9 cellular contexts compared by ENCODE assay signal in the genomic region with DNA sequence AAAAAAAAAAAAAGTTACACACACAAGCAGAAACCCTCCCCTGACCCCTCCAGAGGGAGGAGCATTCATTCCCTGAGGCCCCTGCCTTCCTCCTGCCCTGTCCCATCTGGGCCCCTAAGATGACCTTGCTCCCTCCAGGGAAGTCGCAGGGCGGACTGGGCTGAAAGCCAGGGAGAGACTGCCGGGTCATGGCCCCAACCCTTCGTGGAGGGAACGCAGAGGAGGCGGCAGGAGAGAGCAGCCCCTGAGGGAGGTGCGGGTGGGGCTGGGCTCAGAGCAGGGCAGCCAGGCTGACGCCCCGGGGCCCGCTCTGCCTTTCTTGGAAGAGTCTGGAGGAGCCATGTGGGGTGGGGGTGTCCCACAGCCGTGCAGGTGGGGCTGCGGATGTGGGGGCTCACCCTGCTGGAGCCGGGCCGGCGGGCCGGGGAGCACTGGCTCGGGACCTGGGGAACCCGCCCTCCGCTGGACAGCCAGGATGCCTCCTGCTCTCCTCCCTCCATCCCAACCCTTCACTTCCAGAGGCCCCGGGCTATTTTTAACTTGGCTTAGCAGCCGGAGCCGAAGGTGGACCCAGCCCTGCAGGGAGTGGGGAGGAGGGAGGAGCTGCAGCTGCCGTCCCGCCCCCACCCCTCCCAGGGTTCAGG. TPM values are rescaled to one million over a fixed set of nuclear protein-coding genes. Genes with fewer than 3 reads are reported as not detected.
DNase-seq lines count a peak whose midpoint lies in the region; TF ChIP-seq lines count a peak whose summit lies in the region.
"Had no signal": no experiment of that assay in that cellular context is flagged by ENCODE, and none has a peak within 500 bp of the region (broad histone marks: within the 10 kb centered on the region; RNA-seq: fewer than 3 reads in every experiment).

No MANE protein-coding gene starts in this region.

- peaks cover 6% of the 10 kb centered on the region for H3K36me3 Mint-ChIP-seq in Caco-2 (ENCODE audit: insufficient read depth, unreplicated experiment)
- H3K36me3 Mint-ChIP-seq in activated CD4-positive, alpha-beta memory T cell treated with anti-CD3 and anti-CD28 coated beads, Interleukin-2, amount 10 ng/mL, durations not matched to agents 7 days and 5 days (ENCODE audit: low read depth), result no peaks in the 10 kb centered on the region

- BruUV-seq in Caco-2 (replicated peaks; lab: Mats Ljungman, UMichigan), result no TSS peak

- H2AFZ ChIP-seq in neuron (ENCODE audit: low read depth, low read length), result no peak overlapping the region

- TF ChIP-seq CTCF in Caco-2 (IDR thresholded peaks at IDR 0.05; ENCODE audit: insufficient read depth in 1 of 2, low read depth in 1 of 2, low read length in 1 of 2, severe bottlenecking in 1 of 2, unreplicated experiment in 1 of 2) (no peak), esophagus muscularis mucosa (IDR thresholded peaks at IDR 0.05) (no peak), GM13976 (IDR thresholded peaks at IDR 0.05; ENCODE audit: borderline replicate concordance, control extremely low read depth, extremely low read depth, insufficient read depth, missing control alignments) (no peak)

- H3K9me3 Mint-ChIP-seq in Caco-2 (ENCODE audit: unreplicated experiment), result no peaks in the 10 kb centered on the region
- H3K9me3 Mint-ChIP-seq in activated CD4-positive, alpha-beta memory T cell treated with anti-CD3 and anti-CD28 coated beads, Interleukin-2, amount 10 ng/mL, durations not matched to agents 7 days and 5 days, result no peaks in the 10 kb centered on the region

- 3% methylated on average over 18 of the region's 24 CpGs for WGBS in esophagus muscularis mucosa

- no peaks in the 10 kb centered on the region for H3K4me1 Mint-ChIP-seq in Caco-2 (ENCODE audit: low read depth, unreplicated experiment)
- peaks cover 43% of the 10 kb centered on the region for H3K4me1 Mint-ChIP-seq in activated CD4-positive, alpha-beta memory T cell treated with anti-CD3 and anti-CD28 coated beads, Interleukin-2, amount 10 ng/mL, durations not matched to agents 7 days and 5 days

- no peak for TF ChIP-seq POLR2A in esophagus muscularis mucosa (IDR thresholded peaks at IDR 0.05; ENCODE audit: low read depth)

- H3K27me3 ChIP-seq in Caco-2 (replicated peaks; ENCODE audit: control insufficient read depth, insufficient read depth, low read length) (no peaks in the 10 kb centered on the region), esophagus muscularis mucosa (peaks cover 0 to 53% (median 0%) of the 10 kb centered on the region in 4 donors), neuron (ENCODE audit: insufficient read depth, low read length) (no peaks in the 10 kb centered on the region)

- H3K4me3 ChIP-seq in Caco-2 (ENCODE audit: low read depth, low read length) (peak overlapping the region; percentile 15; the same call in 1 of the 2 replicates), esophagus muscularis mucosa (peak overlapping the region in 3 of 4 donors; percentile 24 to 37 (median 31)), neuron (ENCODE audit: low read length) (peak overlapping the region; percentile 16)

- no peaks in the 10 kb centered on the region for H3K36me3 ChIP-seq in Caco-2 (ENCODE audit: control insufficient read depth, insufficient read depth, low read length)
- H3K36me3 ChIP-seq in esophagus muscularis mucosa, result no peaks in the 10 kb centered on the region
- H3K36me3 ChIP-seq in neuron (ENCODE audit: insufficient read depth, low read length), result no peaks in the 10 kb centered on the region

- peaks cover 27% of the 10 kb centered on the region for H3K4me1 ChIP-seq in Caco-2
- peaks cover 47 to 48% (median 48%) of the 10 kb centered on the region in 4 donors for H3K4me1 ChIP-seq in esophagus muscularis mucosa
- H3K4me1 ChIP-seq in neuron (ENCODE audit: insufficient read depth, low read length), result peaks cover 26% of the 10 kb centered on the region

- DNase-seq in Caco-2 (peak; percentile 78 to 92), NCI-H2171 treated with DMSO at 0.1 percent for 48 hours (lab: John Stamatoyannopoulos, UW) (peak; percentile 91), esophagus muscularis mucosa (ENCODE audit: extremely low spot score) (no peak), GM13976 (ENCODE audit: low spot score) (no peak), GM19238 (ENCODE audit: insufficient read length, low spot score) (no peak)
- DNase-seq in activated CD4-positive, alpha-beta memory T cell treated with anti-CD3 and anti-CD28 coated beads, Interleukin-2, amount 10 ng/mL, durations not matched to agents 7 days and 5 days, result no peak
- DNase-seq in effector CD4-positive, alpha-beta T cell, result no peak

- CTCF ChIA-PET in Caco-2 (lab: Charles Lee), result interaction anchor here (1.6 kb wide), 1 partner anchor 18 kb away, joined by 12 read pairs; no protein-coding TSS in a partner anchor
- CTCF ChIA-PET in activated CD4-positive, alpha-beta memory T cell treated with anti-CD3 and anti-CD28 coated beads, Interleukin-2, amount 10 ng/mL, durations not matched to agents 7 days and 5 days (lab: Charles Lee), result no interaction called here

- peaks cover 3% of the 10 kb centered on the region for H3K27me3 Mint-ChIP-seq in Caco-2 (ENCODE audit: insufficient read depth, unreplicated experiment)
- peaks cover 37% of the 10 kb centered on the region for H3K27me3 Mint-ChIP-seq in activated CD4-positive, alpha-beta memory T cell treated with anti-CD3 and anti-CD28 coated beads, Interleukin-2, amount 10 ng/mL, durations not matched to agents 7 days and 5 days

- H3K27ac ChIP-seq in esophagus muscularis mucosa (replicated peaks in 1 of 4), result peak overlapping the region; percentile 50 to 66 (median 59)

- no peaks in the 10 kb centered on the region for H3K9me3 ChIP-seq in Caco-2
- H3K9me3 ChIP-seq in esophagus muscularis mucosa, result no peaks in the 10 kb centered on the region
- peaks cover 2% of the 10 kb centered on the region for H3K9me3 ChIP-seq in neuron (ENCODE audit: low read length)

- POLR2A ChIA-PET in Caco-2 (lab: Charles Lee), result no interaction called here
- POLR2A ChIA-PET in activated CD4-positive, alpha-beta memory T cell treated with anti-CD3 and anti-CD28 coated beads, Interleukin-2, amount 10 ng/mL, durations not matched to agents 7 days and 5 days (lab: Charles Lee), result no interaction called here

- peak overlapping the region; percentile 37 for H3K4me3 Mint-ChIP-seq in Caco-2 (ENCODE audit: unreplicated experiment)
- no peak overlapping the region for H3K4me3 Mint-ChIP-seq in activated CD4-positive, alpha-beta memory T cell treated with anti-CD3 and anti-CD28 coated beads, Interleukin-2, amount 10 ng/mL, durations not matched to agents 7 days and 5 days

- H3K27ac Mint-ChIP-seq in Caco-2 (ENCODE audit: unreplicated experiment), result peak overlapping the region; percentile 19
- no peak overlapping the region for H3K27ac Mint-ChIP-seq in activated CD4-positive, alpha-beta memory T cell treated with anti-CD3 and anti-CD28 coated beads, Interleukin-2, amount 10 ng/mL, durations not matched to agents 7 days and 5 days

- in situ Hi-C loops in GM13976 (cut with MboI; ENCODE audit: low sequenced_read_pairs, unreplicated experiment), result no loop called here

- intact Hi-C loops in Caco-2 (cut with micrococcal nuclease; ENCODE audit: unreplicated experiment), result no loop called here
- intact Hi-C loops in esophagus muscularis mucosa (cut with DNase I), result no loop called here

- no peak for TF ChIP-seq EP300 in esophagus muscularis mucosa (IDR thresholded peaks at IDR 0.05)

RNA-seq across cellular contexts. Expression of gene ABHD16B, which starts 15.0 kb away (rescaled TPM):
- 0.27 TPM in 1 of 2 replicates, not detected in the other for total RNA-seq in Caco-2 (2022)
- total RNA-seq in esophagus muscularis mucosa, result not detected
- not detected for total RNA-seq in activated CD4-positive, alpha-beta memory T cell treated with anti-CD3 and anti-CD28 coated beads, Interleukin-2, amount 10 ng/mL, durations not matched to agents 7 days and 5 days
- total RNA-seq: frontal cortex had no signal

RNA-seq across cellular contexts. Expression of gene ZBTB46, which starts 15.2 kb away (rescaled TPM):
- total RNA-seq in Caco-2 (2022) (9.1 and 9.5 TPM in 2 replicates), esophagus muscularis mucosa (10 to 100 TPM in 3 of 4 donors, 1 to 10 TPM in 1; 9.6 to 22.8 (median 13.8) TPM)
- total RNA-seq in activated CD4-positive, alpha-beta memory T cell treated with anti-CD3 and anti-CD28 coated beads, Interleukin-2, amount 10 ng/mL, durations not matched to agents 7 days and 5 days, result under 1 TPM; 0.53 to 0.65 TPM

RNA-seq across cellular contexts. Expression of gene TPD52L2, which starts 18.8 kb away (rescaled TPM):
- total RNA-seq in Caco-2 (2022) (286 and 293 TPM in 2 replicates), esophagus muscularis mucosa (100 to 1,000 TPM; 110 to 162 (median 134) TPM)
- 10 to 100 TPM; 48.2 to 48.7 TPM for total RNA-seq in activated CD4-positive, alpha-beta memory T cell treated with anti-CD3 and anti-CD28 coated beads, Interleukin-2, amount 10 ng/mL, durations not matched to agents 7 days and 5 days

RNA-seq across cellular contexts. Expression of gene DNAJC5, which starts 48.7 kb away (rescaled TPM):
- total RNA-seq in Caco-2 (2022) (117 and 124 TPM in 2 replicates), esophagus muscularis mucosa (10 to 100 TPM; 39.5 to 64.9 (median 53.1) TPM)
- 10 to 100 TPM; 58.6 to 59.7 TPM for total RNA-seq in activated CD4-positive, alpha-beta memory T cell treated with anti-CD3 and anti-CD28 coated beads, Interleukin-2, amount 10 ng/mL, durations not matched to agents 7 days and 5 days

Comparison
In these comparisons a context has a peak if more than half of its experiments do, and no peak if none do; other contexts are left out.
1. DNase-seq: peak in Caco-2 (2 of 2) and NCI-H2171 treated with DMSO at 0.1 percent for 48 hours (single experiment); none in esophagus muscularis mucosa (single experiment), GM13976 (single experiment), GM19238 (single experiment), activated CD4-positive, alpha-beta memory T cell treated with anti-CD3 and anti-CD28 coated beads, Interleukin-2, amount 10 ng/mL, durations not matched to agents 7 days and 5 days (single experiment) and effector CD4-positive, alpha-beta T cell (single experiment).
2. Peak in every context shown above with its lines, with median percentiles within 50 percentile points of each other: H3K4me3 ChIP-seq.